ENCODE assay signal across 19 cellular contexts in genomic region chr3:157475921-157476395, GRCh38. TPM values are rescaled to one million over a fixed set of nuclear protein-coding genes. Genes with fewer than 3 reads are reported as not detected.
DNase-seq lines count a peak whose midpoint lies in the region; ATAC-seq and TF ChIP-seq lines count a peak whose summit lies in the region.
"Had no signal": no experiment of that assay in that cellular context is flagged by ENCODE, and none has a peak within 500 bp of the region (broad histone marks: within the 10 kb centered on the region; RNA-seq: fewer than 3 reads in every experiment).

No MANE protein-coding gene starts in this region.

- peaks cover 2% of the 10 kb centered on the region for H3K9me3 Mint-ChIP-seq in Calu3 (ENCODE audit: low read depth, unreplicated experiment)
- no peaks in the 10 kb centered on the region for H3K9me3 Mint-ChIP-seq in effector memory CD8-positive, alpha-beta T cell
- H3K9me3 Mint-ChIP-seq: CD4-positive, alpha-beta memory T cell had no signal

- H3K36me3 ChIP-seq in mammary epithelial cell (ENCODE audit: insufficient read depth, low read length), result no peaks in the 10 kb centered on the region
- H3K36me3 ChIP-seq: heart left ventricle, MG63 had no signal

- H3K27me3 Mint-ChIP-seq in Calu3 (ENCODE audit: unreplicated experiment), result no peaks in the 10 kb centered on the region
- no peaks in the 10 kb centered on the region for H3K27me3 Mint-ChIP-seq in effector memory CD8-positive, alpha-beta T cell

- H3K27ac Mint-ChIP-seq in Calu3 (ENCODE audit: unreplicated experiment), result no peak overlapping the region
- H3K27ac Mint-ChIP-seq in effector memory CD8-positive, alpha-beta T cell, result no peak overlapping the region
- H3K27ac Mint-ChIP-seq: CD4-positive, alpha-beta memory T cell; H9; naive B cell had no signal

- H3K4me1 Mint-ChIP-seq in Calu3 (ENCODE audit: low read depth, unreplicated experiment), result no peaks in the 10 kb centered on the region
- no peaks in the 10 kb centered on the region for H3K4me1 Mint-ChIP-seq in effector memory CD8-positive, alpha-beta T cell (ENCODE audit: low read depth in 2 of 2)
- H3K4me1 Mint-ChIP-seq: CD4-positive, alpha-beta memory T cell; naive B cell had no signal

- no peak overlapping the region for H3K4me2 ChIP-seq in mammary epithelial cell (ENCODE audit: insufficient read depth, low read depth, low read length)

- CTCF ChIA-PET in mammary epithelial cell (lab: Charles Lee; ENCODE audit: low non-redundant PET) (no interaction called here), Calu3 (lab: Charles Lee) (interaction anchor here (1.4 kb wide), 1 partner anchor 24 kb away, joined by 3 read pairs; no protein-coding TSS in a partner anchor)

- H3K79me2 ChIP-seq in mammary epithelial cell (ENCODE audit: insufficient read depth, low read length), result no peaks in the 10 kb centered on the region

- WGBS in mammary epithelial cell (ENCODE audit: low coverage, missing lambda C conversion rate), result 33% methylated on average over 1 of the region's 1 CpG

- no peaks in the 10 kb centered on the region for H3K27me3 ChIP-seq in mammary epithelial cell (ENCODE audit: insufficient read depth, low read length)
- H3K27me3 ChIP-seq: body of pancreas, heart left ventricle, MG63 had no signal

- no peak overlapping the region for H3K4me3 Mint-ChIP-seq in Calu3 (ENCODE audit: low read depth, unreplicated experiment)
- H3K4me3 Mint-ChIP-seq in effector memory CD8-positive, alpha-beta T cell, result no peak overlapping the region
- H3K4me3 Mint-ChIP-seq: CD4-positive, alpha-beta memory T cell; H9; naive B cell had no signal

- no peak overlapping the region for H2AFZ ChIP-seq in mammary epithelial cell (ENCODE audit: low read depth, low read length)

- BruUV-seq in mammary epithelial cell (replicated peaks; lab: Mats Ljungman, UMichigan) (no TSS peak), Calu3 (replicated peaks; lab: Mats Ljungman, UMichigan) (no TSS peak)

- H3K4me1 ChIP-seq in mammary epithelial cell (ENCODE audit: insufficient read depth, low read length), result no peaks in the 10 kb centered on the region
- H3K4me1 ChIP-seq: body of pancreas, heart left ventricle had no signal

- no peaks in the 10 kb centered on the region for H4K20me1 ChIP-seq in mammary epithelial cell (ENCODE audit: insufficient read depth, low read length)

- H3K4me3 ChIP-seq in mammary epithelial cell (replicated peaks in 1 of 3; ENCODE audit: insufficient read depth in 1 of 3, low read depth in 2 of 3, low read length in 3 of 3), result no peak overlapping the region
- H3K4me3 ChIP-seq: body of pancreas, heart left ventricle, MG63 had no signal

- in situ Hi-C loops in mammary epithelial cell (cut with MboI; ENCODE audit: low sequenced_read_pairs in 2 of 2) (loop anchor here in 1 of 2 donors (25.0 kb wide), 1 partner anchor 1339 kb away; no protein-coding TSS in a partner anchor), ACHN (cut with HindIII; ENCODE audit: low pct_ligation_motif_present, low pct_unique_long_range_greater_than_20kb, low sequenced_read_pairs) (loop anchor here (25.0 kb wide), 1 partner anchor 264 kb away; no protein-coding TSS in a partner anchor)

- DNase-seq in EH (ENCODE audit: low read depth) (peak; percentile 78), M059J (ENCODE audit: low read depth) (peak; percentile 98), mammary epithelial cell (peak; percentile 20), myocyte (ENCODE audit: low read depth) (peak; percentile 28), ACHN (no peak), Calu3 (no peak)
- DNase-seq in effector memory CD8-positive, alpha-beta T cell, result no peak
- DNase-seq: activated CD8-positive, alpha-beta memory T cell treated with anti-CD3 and anti-CD28 coated beads for 24 hours; activated gamma-delta T cell; body of pancreas; H9; heart left ventricle; kidney; MG63; naive B cell; NCI-H2081 treated with DMSO at 0.1 percent for 48 hours; SIG-M5 had no signal

- intact Hi-C loops in mammary epithelial cell (cut with micrococcal nuclease) (no loop called here), Calu3 (cut with micrococcal nuclease; ENCODE audit: unreplicated experiment) (no loop called here)

- dilution Hi-C loops in mammary epithelial cell (cut with HindIII; ENCODE audit: low sequenced_read_pairs), result no loop called here

- no peaks in the 10 kb centered on the region for H3K36me3 Mint-ChIP-seq in Calu3 (ENCODE audit: insufficient read depth, unreplicated experiment)
- no peaks in the 10 kb centered on the region for H3K36me3 Mint-ChIP-seq in effector memory CD8-positive, alpha-beta T cell (ENCODE audit: insufficient read depth)
- H3K36me3 Mint-ChIP-seq: CD4-positive, alpha-beta memory T cell; naive B cell had no signal

- no peak overlapping the region for H3K27ac ChIP-seq in mammary epithelial cell (ENCODE audit: insufficient read depth, low read depth, low read length)
- H3K27ac ChIP-seq: body of pancreas, heart left ventricle had no signal

- no peaks in the 10 kb centered on the region for H3K9me3 ChIP-seq in mammary epithelial cell (replicated peaks; ENCODE audit: insufficient read depth, low read length)
- H3K9me3 ChIP-seq: body of pancreas, MG63 had no signal

- no peak for ATAC-seq in HG03432 (IDR thresholded peaks at IDR 0.05; ENCODE audit: unreplicated experiment)
- ATAC-seq in effector memory CD8-positive, alpha-beta T cell (replicated peaks), result no peak
- ATAC-seq: body of pancreas, heart left ventricle had no signal

- TF ChIP-seq CTCF in mammary epithelial cell (conservative IDR thresholded peaks at IDR 0.05 in 1 of 2, IDR thresholded peaks at IDR 0.05 in 1 of 2; ENCODE audit: extremely low read depth in 1 of 2, insufficient read depth in 1 of 2, low read depth in 1 of 2, low read length in 2 of 2) (no peak), Calu3 (IDR thresholded peaks at IDR 0.05; ENCODE audit: unreplicated experiment) (no peak)

- no peak overlapping the region for H3K9ac ChIP-seq in mammary epithelial cell (ENCODE audit: insufficient read depth, low read length)

RNA-seq across cellular contexts. Expression of gene VEPH1, which starts 27.3 kb away (rescaled TPM):
- total RNA-seq in M059J (2014; rRNA removed; shearing (Covaris generic)), result 54.4 and 58.0 TPM in 2 replicates
- total RNA-seq in mammary epithelial cell, result under 1 TPM in 1 of 2 donors, not detected in 1; 0.83 TPM
- polyA plus RNA-seq in mammary epithelial cell, result 0.39 TPM
- not detected for polyA minus RNA-seq in mammary epithelial cell
- total RNA-seq in myocyte, result 17.0 and 29.3 TPM in 2 replicates
- 3.3 TPM for polyA plus RNA-seq in myocyte (2012)
- 26.0 and 35.1 TPM in 2 replicates for total RNA-seq in Calu3 (2022)
- total RNA-seq: CD4-positive, alpha-beta memory T cell had no signal
- polyA plus RNA-seq: CD4-positive, alpha-beta memory T cell had no signal

RNA-seq across cellular contexts. Expression of gene PTX3, which starts 39.3 kb away (rescaled TPM):
- total RNA-seq in M059J (2014; rRNA removed; shearing (Covaris generic)), result 17.6 and 24.0 TPM in 2 replicates
- 1 to 10 TPM in 1 of 2 donors, under 1 TPM in 1; 0.83 to 1.7 TPM for total RNA-seq in mammary epithelial cell
- 0.14 TPM for polyA plus RNA-seq in mammary epithelial cell
- polyA minus RNA-seq in mammary epithelial cell, result not detected
- 11.9 and 21.0 TPM in 2 replicates for total RNA-seq in myocyte
- polyA plus RNA-seq in myocyte (2012), result 55.0 TPM
- 1.8 and 2.9 TPM in 2 replicates for total RNA-seq in Calu3 (2022)
- polyA plus RNA-seq: CD4-positive, alpha-beta memory T cell had no signal

Comparison
In these comparisons a context has a peak if more than half of its experiments do, and no peak if none do; other contexts are left out.
1. DNase-seq: peak in EH (single experiment), M059J (single experiment), mammary epithelial cell (single experiment) and myocyte (single experiment); none in ACHN (single experiment), Calu3 (single experiment) and effector memory CD8-positive, alpha-beta T cell (0 of 3).